Comparison of ENCODE assay signal across 15 cellular contexts in the genomic region with DNA sequence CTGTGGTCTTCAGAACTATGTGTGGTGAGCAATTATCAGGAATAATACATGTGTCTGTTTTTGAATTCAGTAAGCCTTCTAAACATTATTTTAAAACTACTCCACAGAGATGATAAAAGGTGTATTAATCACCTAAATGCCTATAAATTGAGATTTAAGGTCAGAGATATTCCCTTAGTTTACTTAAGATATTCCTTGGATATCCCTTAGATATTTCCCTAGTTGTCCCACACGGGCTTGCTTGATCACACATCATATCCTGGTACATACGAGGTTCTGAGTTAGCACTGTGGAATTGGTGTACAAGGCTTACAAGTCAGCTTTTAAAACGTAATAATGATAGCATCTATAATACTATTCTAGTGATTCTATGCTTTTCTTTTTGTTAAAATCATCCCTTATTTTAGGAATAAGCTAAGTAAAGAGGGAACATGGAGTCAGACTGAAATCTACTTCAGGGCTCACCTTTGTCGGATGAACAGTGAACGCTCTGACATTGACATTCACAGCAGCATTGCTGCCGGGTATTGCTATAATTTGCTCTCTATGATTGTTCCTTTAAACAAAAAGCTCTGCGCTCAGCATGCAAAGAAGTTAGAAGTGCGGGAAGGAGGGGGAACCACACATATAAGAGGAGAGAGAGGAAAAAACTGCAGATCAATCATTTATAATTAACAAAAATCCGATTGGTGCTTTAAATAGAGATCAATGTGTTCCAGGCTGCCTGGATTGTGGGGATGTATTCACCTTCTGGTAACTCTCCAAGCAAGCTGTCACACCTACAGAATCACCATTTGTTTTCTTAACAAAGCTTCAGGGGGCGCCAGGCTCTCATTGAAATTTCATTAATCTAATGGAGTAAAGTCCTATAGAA.
A peak's percentile ranks its signal among the peaks of the same experiment; 100 is the strongest.
DNase-seq lines count a peak whose midpoint lies in the region; ATAC-seq and TF ChIP-seq lines count a peak whose summit lies in the region.
"Had no signal": no experiment of that assay in that cellular context is flagged by ENCODE, and none has a peak within 500 bp of the region (broad histone marks: within the 10 kb centered on the region; RNA-seq: fewer than 3 reads in every experiment).

No MANE protein-coding gene starts in this region.

- no peaks in the 10 kb centered on the region for H3K9me3 Mint-ChIP-seq in activated CD4-positive, alpha-beta T cell treated with anti-CD3 and anti-CD28 coated beads, Interleukin-2, amount 10 ng/mL, durations not matched to agents 7 days and 5 days
- H3K9me3 Mint-ChIP-seq in activated CD4-positive, alpha-beta T cell treated with anti-CD3 and anti-CD28 coated beads for 36 hours (ENCODE audit: low read depth) = no peaks in the 10 kb centered on the region
- no peaks in the 10 kb centered on the region for H3K9me3 Mint-ChIP-seq in activated naive CD8-positive, alpha-beta T cell treated with anti-CD3 and anti-CD28 coated beads for 36 hours
- H3K9me3 Mint-ChIP-seq in activated T-helper 2 cell treated with anti-CD3 and anti-CD28 coated beads, Interferon-gamma antibody, Interleukin-2, Interleukin-4, amounts not matched to agents 10 μg/mL and 5 μg/mL and 100 μg/mL, durations not matched to agents 14 hours and 24 hours and 36 hours = no peaks in the 10 kb centered on the region
- H3K9me3 Mint-ChIP-seq: brain had no signal

- H3K4me3 Mint-ChIP-seq in activated CD4-positive, alpha-beta T cell treated with anti-CD3 and anti-CD28 coated beads, Interleukin-2, amount 10 ng/mL, durations not matched to agents 7 days and 5 days = no peak overlapping the region
- no peak overlapping the region for H3K4me3 Mint-ChIP-seq in activated CD4-positive, alpha-beta T cell treated with anti-CD3 and anti-CD28 coated beads for 36 hours
- H3K4me3 Mint-ChIP-seq in activated naive CD8-positive, alpha-beta T cell treated with anti-CD3 and anti-CD28 coated beads for 36 hours = no peak overlapping the region
- no peak overlapping the region for H3K4me3 Mint-ChIP-seq in activated T-helper 2 cell treated with anti-CD3 and anti-CD28 coated beads, Interferon-gamma antibody, Interleukin-2, Interleukin-4, amounts not matched to agents 10 μg/mL and 5 μg/mL and 100 μg/mL, durations not matched to agents 14 hours and 24 hours and 36 hours (ENCODE audit: low read depth)

- POLR2A ChIA-PET in activated CD4-positive, alpha-beta T cell treated with anti-CD3 and anti-CD28 coated beads, Interleukin-2, amount 10 ng/mL, durations not matched to agents 7 days and 5 days (lab: Charles Lee) = interaction anchor here (0.7 kb wide), 1 partner anchor 299 kb away, joined by 4 read pairs; no protein-coding TSS in a partner anchor
- POLR2A ChIA-PET in activated CD4-positive, alpha-beta T cell treated with anti-CD3 and anti-CD28 coated beads for 36 hours (lab: Charles Lee) = no interaction called here

- TF ChIP-seq RAD21 in neural cell (conservative IDR thresholded peaks at IDR 0.05) = no peak

- peak overlapping the region; percentile 54 for H3K4me2 ChIP-seq in neural cell (ENCODE audit: low read length)

- no peak for ATAC-seq in activated CD4-positive, alpha-beta T cell treated with anti-CD3 and anti-CD28 coated beads for 36 hours
- ATAC-seq: gastroesophageal sphincter had no signal

- no peaks in the 10 kb centered on the region for H3K9me2 ChIP-seq in neural cell (ENCODE audit: insufficient read depth, low read length)

- H3K27ac Mint-ChIP-seq in activated CD4-positive, alpha-beta T cell treated with anti-CD3 and anti-CD28 coated beads, Interleukin-2, amount 10 ng/mL, durations not matched to agents 7 days and 5 days = peak overlapping the region; percentile 34
- H3K27ac Mint-ChIP-seq in activated CD4-positive, alpha-beta T cell treated with anti-CD3 and anti-CD28 coated beads for 36 hours = no peak overlapping the region
- peak overlapping the region; percentile 5 for H3K27ac Mint-ChIP-seq in activated naive CD8-positive, alpha-beta T cell treated with anti-CD3 and anti-CD28 coated beads for 36 hours
- H3K27ac Mint-ChIP-seq in activated T-helper 2 cell treated with anti-CD3 and anti-CD28 coated beads, Interferon-gamma antibody, Interleukin-2, Interleukin-4, amounts not matched to agents 10 μg/mL and 5 μg/mL and 100 μg/mL, durations not matched to agents 14 hours and 24 hours and 36 hours = no peak overlapping the region
- H3K27ac Mint-ChIP-seq: brain had no signal

- CTCF ChIA-PET in activated CD4-positive, alpha-beta T cell treated with anti-CD3 and anti-CD28 coated beads, Interleukin-2, amount 10 ng/mL, durations not matched to agents 7 days and 5 days (lab: Charles Lee) = interaction anchor here (0.9 to 2.0 kb wide), 3 partner anchors 11 to 15 kb away, joined by 3 to 8 read pairs (median 3); no protein-coding TSS in a partner anchor
- CTCF ChIA-PET in activated CD4-positive, alpha-beta T cell treated with anti-CD3 and anti-CD28 coated beads for 36 hours (lab: Charles Lee) = interaction anchor here (0.6 to 3.7 kb wide), 9 partner anchors 11 to 300 kb away, joined by 3 to 17 read pairs (median 5); no protein-coding TSS in a partner anchor

- peaks cover 11% of the 10 kb centered on the region for H3K36me3 Mint-ChIP-seq in activated CD4-positive, alpha-beta T cell treated with anti-CD3 and anti-CD28 coated beads, Interleukin-2, amount 10 ng/mL, durations not matched to agents 7 days and 5 days (ENCODE audit: low read depth)
- peaks cover 3% of the 10 kb centered on the region for H3K36me3 Mint-ChIP-seq in activated CD4-positive, alpha-beta T cell treated with anti-CD3 and anti-CD28 coated beads for 36 hours (ENCODE audit: low read depth)
- H3K36me3 Mint-ChIP-seq in activated naive CD8-positive, alpha-beta T cell treated with anti-CD3 and anti-CD28 coated beads for 36 hours = peaks cover 6% of the 10 kb centered on the region
- H3K36me3 Mint-ChIP-seq in activated T-helper 2 cell treated with anti-CD3 and anti-CD28 coated beads, Interferon-gamma antibody, Interleukin-2, Interleukin-4, amounts not matched to agents 10 μg/mL and 5 μg/mL and 100 μg/mL, durations not matched to agents 14 hours and 24 hours and 36 hours (ENCODE audit: low read depth) = peaks cover 13% of the 10 kb centered on the region
- H3K36me3 Mint-ChIP-seq: brain had no signal

- H3K9me3 ChIP-seq in neural cell (ENCODE audit: low read length) = no peaks in the 10 kb centered on the region
- H3K9me3 ChIP-seq: gastroesophageal sphincter, prostate gland had no signal

- no peaks in the 10 kb centered on the region for H3K79me2 ChIP-seq in neural cell (replicated peaks; ENCODE audit: insufficient read depth, low read length)

- H3K27me3 Mint-ChIP-seq in activated CD4-positive, alpha-beta T cell treated with anti-CD3 and anti-CD28 coated beads, Interleukin-2, amount 10 ng/mL, durations not matched to agents 7 days and 5 days = no peaks in the 10 kb centered on the region
- no peaks in the 10 kb centered on the region for H3K27me3 Mint-ChIP-seq in activated CD4-positive, alpha-beta T cell treated with anti-CD3 and anti-CD28 coated beads for 36 hours
- H3K27me3 Mint-ChIP-seq in activated naive CD8-positive, alpha-beta T cell treated with anti-CD3 and anti-CD28 coated beads for 36 hours = no peaks in the 10 kb centered on the region
- no peaks in the 10 kb centered on the region for H3K27me3 Mint-ChIP-seq in activated T-helper 2 cell treated with anti-CD3 and anti-CD28 coated beads, Interferon-gamma antibody, Interleukin-2, Interleukin-4, amounts not matched to agents 10 μg/mL and 5 μg/mL and 100 μg/mL, durations not matched to agents 14 hours and 24 hours and 36 hours (ENCODE audit: low read depth)

- peak; percentile 51 for TF ChIP-seq CTCF in neural cell (IDR thresholded peaks at IDR 0.05; ENCODE audit: poor library complexity, severe bottlenecking)

- H4K20me1 ChIP-seq in neural cell (ENCODE audit: insufficient read depth) = no peaks in the 10 kb centered on the region

- peak; percentile 36 for TF ChIP-seq EP300 in neural cell (conservative IDR thresholded peaks at IDR 0.05; ENCODE audit: poor library complexity, severe bottlenecking)

- no peaks in the 10 kb centered on the region for H3K27me3 ChIP-seq in neural cell (ENCODE audit: insufficient read depth, low read depth, low read length)

- peak overlapping the region; percentile 42 for H3K9ac ChIP-seq in neural cell (ENCODE audit: low read length)

- no peak for DNase-seq in activated CD4-positive, alpha-beta T cell treated with anti-CD3 and anti-CD28 coated beads, Interleukin-2, amount 10 ng/mL, durations not matched to agents 7 days and 5 days
- no peak for DNase-seq in activated CD4-positive, alpha-beta T cell treated with anti-CD3 and anti-CD28 coated beads for 36 hours
- DNase-seq in NCI-H1092 treated with DMSO at 0.1 percent for 48 hours (lab: John Stamatoyannopoulos, UW) = peak; percentile 96
- no peak for DNase-seq in activated naive CD8-positive, alpha-beta T cell treated with anti-CD3 and anti-CD28 coated beads for 36 hours
- no peak for DNase-seq in COR-L47 (lab: John Stamatoyannopoulos, UW)
- no peak for DNase-seq in activated T-helper 2 cell treated with anti-CD3 and anti-CD28 coated beads, Interferon-gamma antibody, Interleukin-2, Interleukin-4, amounts not matched to agents 10 μg/mL and 5 μg/mL and 100 μg/mL, durations not matched to agents 14 hours and 24 hours and 36 hours (ENCODE audit: low spot score)
- no peak for DNase-seq in NCI-H2196 treated with DMSO at 0.1 percent for 48 hours (lab: John Stamatoyannopoulos, UW; ENCODE audit: unreplicated experiment)
- DNase-seq: activated CD4-positive, CD25-positive, alpha-beta regulatory T cell; NCI-H1694; NK-92 treated with Interleukin-12 subunit alpha and Interleukin-12 subunit beta, amount 100 ng/mL, for 24 hours had no signal

- peak overlapping the region; percentile 15 for H2AFZ ChIP-seq in neural cell (ENCODE audit: low read depth, low read length)

- intact Hi-C loops in activated CD4-positive, alpha-beta T cell treated with anti-CD3 and anti-CD28 coated beads for 36 hours (cut with DNase I, micrococcal nuclease) = loop anchor here in 1 of 2 experiments (2.0 kb wide), 1 partner anchor 29 kb away; no protein-coding TSS in a partner anchor
- intact Hi-C loops in activated T-helper 2 cell treated with anti-CD3 and anti-CD28 coated beads, Interferon-gamma antibody, Interleukin-2, Interleukin-4, amounts not matched to agents 10 μg/mL and 5 μg/mL and 100 μg/mL, durations not matched to agents 14 hours and 24 hours and 36 hours (cut with micrococcal nuclease) = no loop called here

- peak overlapping the region; percentile 64 for H3K27ac ChIP-seq in neural cell (ENCODE audit: low read length)
- H3K27ac ChIP-seq: gastroesophageal sphincter, prostate gland, SK-N-MC had no signal

- peaks cover 3% of the 10 kb centered on the region for H3F3A ChIP-seq in neural cell (ENCODE audit: insufficient read depth, low read length, poor library complexity, severe bottlenecking)

- H3K4me1 Mint-ChIP-seq in activated CD4-positive, alpha-beta T cell treated with anti-CD3 and anti-CD28 coated beads, Interleukin-2, amount 10 ng/mL, durations not matched to agents 7 days and 5 days = peaks cover 36% of the 10 kb centered on the region
- peaks cover 49% of the 10 kb centered on the region for H3K4me1 Mint-ChIP-seq in activated CD4-positive, alpha-beta T cell treated with anti-CD3 and anti-CD28 coated beads for 36 hours
- H3K4me1 Mint-ChIP-seq in activated naive CD8-positive, alpha-beta T cell treated with anti-CD3 and anti-CD28 coated beads for 36 hours = peaks cover 41% of the 10 kb centered on the region
- H3K4me1 Mint-ChIP-seq in activated T-helper 2 cell treated with anti-CD3 and anti-CD28 coated beads, Interferon-gamma antibody, Interleukin-2, Interleukin-4, amounts not matched to agents 10 μg/mL and 5 μg/mL and 100 μg/mL, durations not matched to agents 14 hours and 24 hours and 36 hours (ENCODE audit: low read depth) = peaks cover 39% of the 10 kb centered on the region
- H3K4me1 Mint-ChIP-seq: brain had no signal

- H3K36me3 ChIP-seq in neural cell (ENCODE audit: insufficient read depth, low read length) = no peaks in the 10 kb centered on the region
- H3K36me3 ChIP-seq: gastroesophageal sphincter, prostate gland had no signal

- peak overlapping the region; percentile 53 for H3K4me3 ChIP-seq in neural cell (ENCODE audit: low read length)
- H3K4me3 ChIP-seq: gastroesophageal sphincter, prostate gland, SK-N-MC had no signal

Comparison
In these comparisons a context has a peak if more than half of its experiments do, and no peak if none do; other contexts are left out.
1. H3K27ac Mint-ChIP-seq: peak in activated CD4-positive, alpha-beta T cell treated with anti-CD3 and anti-CD28 coated beads, Interleukin-2, amount 10 ng/mL, durations not matched to agents 7 days and 5 days (single experiment) and activated naive CD8-positive, alpha-beta T cell treated with anti-CD3 and anti-CD28 coated beads for 36 hours (single experiment); none in activated CD4-positive, alpha-beta T cell treated with anti-CD3 and anti-CD28 coated beads for 36 hours (single experiment) and activated T-helper 2 cell treated with anti-CD3 and anti-CD28 coated beads, Interferon-gamma antibody, Interleukin-2, Interleukin-4, amounts not matched to agents 10 μg/mL and 5 μg/mL and 100 μg/mL, durations not matched to agents 14 hours and 24 hours and 36 hours (single experiment).